ENCODE assay signal across 11 cellular contexts in the genomic region with DNA sequence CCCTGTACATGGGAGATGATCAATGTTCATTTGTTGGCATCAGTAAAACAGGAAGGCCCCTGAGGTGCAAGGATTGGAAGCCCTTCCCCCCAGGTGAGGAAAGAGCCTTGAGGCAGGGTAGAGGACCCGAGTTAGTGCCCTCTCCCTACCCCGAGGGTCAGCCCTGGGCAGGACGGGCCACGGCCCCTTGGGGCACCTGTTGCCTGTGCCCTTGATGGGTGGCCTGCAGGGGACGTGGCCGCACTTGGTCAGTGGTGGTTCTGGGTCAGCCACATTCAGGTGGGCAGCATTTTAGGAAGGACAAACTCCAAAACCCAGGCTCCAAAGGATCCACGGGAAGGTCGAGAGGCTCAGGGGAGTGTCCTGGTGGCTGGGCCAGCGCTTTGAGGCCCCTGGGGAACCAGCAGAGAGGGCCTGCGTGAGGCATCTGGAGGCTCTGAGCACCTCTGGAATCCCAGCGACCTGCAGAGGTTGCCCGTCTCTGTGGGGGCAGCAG. TPM values are rescaled to one million over a fixed set of nuclear protein-coding genes. Genes with fewer than 3 reads are reported as not detected.
DNase-seq lines count a peak whose midpoint lies in the region; ATAC-seq and TF ChIP-seq lines count a peak whose summit lies in the region.
"Had no signal": no experiment of that assay in that cellular context is flagged by ENCODE, and none has a peak within 500 bp of the region (broad histone marks: within the 10 kb centered on the region; RNA-seq: fewer than 3 reads in every experiment).

No MANE protein-coding gene starts in this region.

- no peak overlapping the region for H3K4me3 ChIP-seq in osteoblast (ENCODE audit: insufficient read depth, low read length)
- H3K4me3 ChIP-seq: BLaER1 treated with 17β-estradiol and CSF1 and Interleukin-3, amounts not matched to agents 10 nM and 100 nM had no signal

- H3K9me3 ChIP-seq in osteoblast (ENCODE audit: low read depth, low read length) = no peaks in the 10 kb centered on the region
- H3K9me3 ChIP-seq: BLaER1 treated with 17β-estradiol and CSF1 and Interleukin-3, amounts not matched to agents 10 nM and 100 nM had no signal

- no peak for TF ChIP-seq CTCF in natural killer cell (IDR thresholded peaks at IDR 0.05)
- no peak for TF ChIP-seq CTCF in osteoblast (IDR thresholded peaks at IDR 0.05; ENCODE audit: extremely low read depth, low read depth, low read length)
- TF ChIP-seq CTCF in GM13977 (IDR thresholded peaks at IDR 0.05; ENCODE audit: extremely low read depth, insufficient read depth, missing control alignments) = no peak

- intact Hi-C loops in natural killer cell (cut with micrococcal nuclease) = no loop called here

- H3K27me3 Mint-ChIP-seq in natural killer cell (ENCODE audit: low read depth in 2 of 2) = no peaks in the 10 kb centered on the region
- no peaks in the 10 kb centered on the region for H3K27me3 Mint-ChIP-seq in natural killer cell treated with Interleukin-12 subunit alpha and Interleukin-12 subunit beta and Interleukin-15 and Interleukin-18, amount 100 ng/mL, for 72 hours

- H3K79me2 ChIP-seq in osteoblast (ENCODE audit: insufficient read depth, low read length) = no peaks in the 10 kb centered on the region

- no peak overlapping the region for H3K4me2 ChIP-seq in osteoblast (ENCODE audit: insufficient read depth, low read length)
- H3K4me2 ChIP-seq: BLaER1 treated with 17β-estradiol and CSF1 and Interleukin-3, amounts not matched to agents 10 nM and 100 nM had no signal

- no peak overlapping the region for H2AFZ ChIP-seq in osteoblast (ENCODE audit: low read length)

- H3K4me1 Mint-ChIP-seq in natural killer cell = peaks cover 48 to 57% of the 10 kb centered on the region in 2 donors
- H3K4me1 Mint-ChIP-seq in natural killer cell treated with Interleukin-12 subunit alpha and Interleukin-12 subunit beta and Interleukin-15 and Interleukin-18, amount 100 ng/mL, for 72 hours (ENCODE audit: low read depth in 2 of 2) = peaks cover 13 to 38% of the 10 kb centered on the region in 2 donors

- H3K36me3 Mint-ChIP-seq in natural killer cell = no peaks in the 10 kb centered on the region
- no peaks in the 10 kb centered on the region for H3K36me3 Mint-ChIP-seq in natural killer cell treated with Interleukin-12 subunit alpha and Interleukin-12 subunit beta and Interleukin-15 and Interleukin-18, amount 100 ng/mL, for 72 hours
- H3K36me3 Mint-ChIP-seq: CD4-positive, CD25-positive, alpha-beta regulatory T cell had no signal

- no peak for DNase-seq in natural killer cell
- no peak for DNase-seq in natural killer cell treated with Interleukin-12 subunit alpha and Interleukin-12 subunit beta and Interleukin-15 and Interleukin-18, amount 100 ng/mL, for 72 hours (ENCODE audit: low spot score)
- peak; percentile 25 for DNase-seq in osteoblast (ENCODE audit: insufficient read length, low spot score, missing footprints)
- no peak for DNase-seq in GM13977 (ENCODE audit: low spot score)
- DNase-seq in cerebellar nuclear complex (lab: John Stamatoyannopoulos, UW) = no peak
- DNase-seq: ACHN; CD4-positive, CD25-positive, alpha-beta regulatory T cell had no signal

- H3K4me1 ChIP-seq in osteoblast (ENCODE audit: insufficient read depth, low read length) = peaks cover 5% of the 10 kb centered on the region

- no peak overlapping the region for H3K27ac ChIP-seq in osteoblast (ENCODE audit: low read depth, low read length)
- H3K27ac ChIP-seq: BLaER1 treated with 17β-estradiol and CSF1 and Interleukin-3, amounts not matched to agents 10 nM and 100 nM had no signal

- no peaks in the 10 kb centered on the region for H3K9me3 Mint-ChIP-seq in natural killer cell
- H3K9me3 Mint-ChIP-seq in natural killer cell treated with Interleukin-12 subunit alpha and Interleukin-12 subunit beta and Interleukin-15 and Interleukin-18, amount 100 ng/mL, for 72 hours = no peaks in the 10 kb centered on the region
- H3K9me3 Mint-ChIP-seq: CD4-positive, CD25-positive, alpha-beta regulatory T cell had no signal

- ATAC-seq in natural killer cell (no peak), HG03442 (IDR thresholded peaks at IDR 0.05; ENCODE audit: unreplicated experiment) (no peak)
- ATAC-seq in natural killer cell treated with Interleukin-12 subunit alpha and Interleukin-12 subunit beta and Interleukin-15 and Interleukin-18, amount 100 ng/mL, for 72 hours = no peak

- in situ Hi-C loops in GM13977 (cut with MboI; ENCODE audit: low pct_unique_long_range_greater_than_20kb, low sequenced_read_pairs, unreplicated experiment) = no loop called here

- H3K4me3 Mint-ChIP-seq in natural killer cell = no peak overlapping the region
- H3K4me3 Mint-ChIP-seq in natural killer cell treated with Interleukin-12 subunit alpha and Interleukin-12 subunit beta and Interleukin-15 and Interleukin-18, amount 100 ng/mL, for 72 hours = no peak overlapping the region
- H3K4me3 Mint-ChIP-seq: CD4-positive, CD25-positive, alpha-beta regulatory T cell had no signal

- no peaks in the 10 kb centered on the region for H3K27me3 ChIP-seq in osteoblast (ENCODE audit: insufficient read depth, low read length)

- no peaks in the 10 kb centered on the region for H4K20me1 ChIP-seq in osteoblast (ENCODE audit: insufficient read depth, low read length)
- H4K20me1 ChIP-seq: BLaER1 treated with 17β-estradiol and CSF1 and Interleukin-3, amounts not matched to agents 10 nM and 100 nM had no signal

- no peaks in the 10 kb centered on the region for H3K36me3 ChIP-seq in osteoblast (ENCODE audit: insufficient read depth, low read length)
- H3K36me3 ChIP-seq: BLaER1 treated with 17β-estradiol and CSF1 and Interleukin-3, amounts not matched to agents 10 nM and 100 nM had no signal

- peak overlapping the region; percentile 72 to 88 for H3K27ac Mint-ChIP-seq in natural killer cell
- H3K27ac Mint-ChIP-seq in natural killer cell treated with Interleukin-12 subunit alpha and Interleukin-12 subunit beta and Interleukin-15 and Interleukin-18, amount 100 ng/mL, for 72 hours = peak overlapping the region in 1 of 2 donors; percentile 78
- H3K27ac Mint-ChIP-seq: CD4-positive, CD25-positive, alpha-beta regulatory T cell had no signal

RNA-seq across cellular contexts. Expression of gene RPUSD3, which starts 15.8 kb away (rescaled TPM):
- total RNA-seq in natural killer cell (10 to 100 TPM; 27.5 to 43.9 (median 30.9) TPM), osteoblast (18.6 and 19.2 TPM in 2 replicates)
- 10 to 100 TPM; 43.1 to 71.2 TPM for total RNA-seq in natural killer cell treated with Interleukin-12 subunit alpha and Interleukin-12 subunit beta and Interleukin-15 and Interleukin-18, amount 100 ng/mL, for 72 hours

RNA-seq across cellular contexts. Expression of gene CIDEC, which starts 20.5 kb away (rescaled TPM):
- total RNA-seq in natural killer cell (not detected), osteoblast (not detected in 2 replicates)
- total RNA-seq in natural killer cell treated with Interleukin-12 subunit alpha and Interleukin-12 subunit beta and Interleukin-15 and Interleukin-18, amount 100 ng/mL, for 72 hours = not detected
- total RNA-seq: A172; CD4-positive, CD25-positive, alpha-beta regulatory T cell; Daoy had no signal

RNA-seq across cellular contexts. Expression of gene JAGN1, which starts 30.8 kb away (rescaled TPM):
- total RNA-seq in natural killer cell = 10 to 100 TPM; 15.4 to 16.6 (median 15.5) TPM
- 10 to 100 TPM; 31.8 to 42.8 TPM for total RNA-seq in natural killer cell treated with Interleukin-12 subunit alpha and Interleukin-12 subunit beta and Interleukin-15 and Interleukin-18, amount 100 ng/mL, for 72 hours
- 21.8 and 26.1 TPM in 2 replicates for total RNA-seq in osteoblast

RNA-seq across cellular contexts. Expression of gene IL17RE, which starts 43.1 kb away (rescaled TPM):
- total RNA-seq in natural killer cell (1 to 10 TPM in 2 of 3 donors, under 1 TPM in 1; 0.28 to 2.5 (median 1.5) TPM), osteoblast (0.29 and 0.72 TPM in 2 replicates)
- total RNA-seq in natural killer cell treated with Interleukin-12 subunit alpha and Interleukin-12 subunit beta and Interleukin-15 and Interleukin-18, amount 100 ng/mL, for 72 hours = 1 to 10 TPM in 1 of 2 donors, under 1 TPM in 1; 0.48 to 1.9 TPM

RNA-seq across cellular contexts. Expression of gene TTLL3, which starts 49.5 kb away (rescaled TPM):
- total RNA-seq in natural killer cell (100 to 1,000 TPM; 133 to 137 (median 136) TPM), osteoblast (31.1 and 33.9 TPM in 2 replicates)
- total RNA-seq in natural killer cell treated with Interleukin-12 subunit alpha and Interleukin-12 subunit beta and Interleukin-15 and Interleukin-18, amount 100 ng/mL, for 72 hours = 10 to 100 TPM; 50.0 to 91.3 TPM
